21 cellular contexts compared by ENCODE assay signal in genomic region chr17:65617496-65617895, GRCh38. TPM values are rescaled to one million over a fixed set of nuclear protein-coding genes. Genes with fewer than 3 reads are reported as not detected.
DNase-seq lines count a peak whose midpoint lies in the region; ATAC-seq, FAIRE-seq and TF ChIP-seq lines count a peak whose summit lies in the region.
"Had no signal": no experiment of that assay in that cellular context is flagged by ENCODE, and none has a peak within 500 bp of the region (broad histone marks: within the 10 kb centered on the region; RNA-seq: fewer than 3 reads in every experiment).

No MANE protein-coding gene starts in this region.

- BruUV-seq in IMR-90 (replicated peaks; lab: Mats Ljungman, UMichigan), result no TSS peak

- H2AFZ ChIP-seq in IMR-90 (replicated peaks; ENCODE audit: low read length, poor library complexity), result peak overlapping the region; percentile 41
- no peak overlapping the region for H2AFZ ChIP-seq in H1 (ENCODE audit: low read length)
- H2AFZ ChIP-seq in trophoblast cell (ENCODE audit: insufficient read depth, low read length, poor library complexity), result no peak overlapping the region
- H2AFZ ChIP-seq: GM23338 had no signal

- H2BK20ac ChIP-seq in IMR-90 (ENCODE audit: low read depth, low read length), result no peak overlapping the region
- peak overlapping the region; percentile 64; the same call in 1 of the 2 replicates for H2BK20ac ChIP-seq in H1 (ENCODE audit: low read length)

- H3K14ac ChIP-seq in IMR-90 (replicated peaks; ENCODE audit: low read depth, low read length) (no peak overlapping the region), H1 (ENCODE audit: insufficient read length) (no peak overlapping the region), trophoblast cell (ENCODE audit: low read length) (no peak overlapping the region)

- H3K27ac ChIP-seq in IMR-90 (ENCODE audit: insufficient read depth, low read length) (no peak overlapping the region), H1 (ENCODE audit: low read depth, low read length) (no peak overlapping the region), trophoblast cell (ENCODE audit: low read depth, low read length) (no peak overlapping the region), breast epithelium (no peak overlapping the region)
- H3K27ac ChIP-seq: BLaER1, C4-2B had no signal

- H3K9me3 ChIP-seq in IMR-90 (ENCODE audit: control insufficient read depth, insufficient read depth, low read length) (no peaks in the 10 kb centered on the region), H1 (ENCODE audit: insufficient read depth in 2 of 2, low read depth in 1 of 2, low read length in 1 of 2) (no peaks in the 10 kb centered on the region), trophoblast cell (ENCODE audit: insufficient read depth, low read depth, low read length) (peaks cover 3% of the 10 kb centered on the region), breast epithelium (no peaks in the 10 kb centered on the region)
- H3K9me3 ChIP-seq: BLaER1, Caco-2, HAP-1 had no signal

- no peak for ATAC-seq in IMR-90 (ENCODE audit: low read depth)
- ATAC-seq: CD8-positive, alpha-beta T cell; GM12878; GM23338 had no signal

- TF ChIP-seq POLR2A in IMR-90 (IDR thresholded peaks at IDR 0.05; ENCODE audit: low read depth, low read length) (no peak), H1 (IDR thresholded peaks at IDR 0.05; ENCODE audit: control extremely low read depth in 1 of 2, low read depth in 2 of 2, low read length in 2 of 2) (no peak), breast epithelium (IDR thresholded peaks at IDR 0.05) (no peak)

- H3K9me1 ChIP-seq in IMR-90 (ENCODE audit: insufficient read depth, low read length), result no peaks in the 10 kb centered on the region

- H4K12ac ChIP-seq in trophoblast cell (ENCODE audit: low read depth, low read length), result no peak overlapping the region

- no peak overlapping the region for H3K56ac ChIP-seq in IMR-90 (ENCODE audit: extremely low read depth, insufficient read depth, low read length)
- no peak overlapping the region for H3K56ac ChIP-seq in H1 (replicated peaks; ENCODE audit: insufficient read length, low read depth, low read length)

- H3K36me3 ChIP-seq in IMR-90 (ENCODE audit: control insufficient read depth, insufficient read depth, low read length), result no peaks in the 10 kb centered on the region
- H3K36me3 ChIP-seq in H1 (ENCODE audit: control insufficient read depth in 2 of 4, insufficient read depth in 4 of 4, low read length in 3 of 4), result no peaks in the 10 kb centered on the region
- H3K36me3 ChIP-seq in trophoblast cell (ENCODE audit: control insufficient read depth in 1 of 2, insufficient read depth in 2 of 2, low read length in 2 of 2), result no peaks in the 10 kb centered on the region
- no peaks in the 10 kb centered on the region for H3K36me3 ChIP-seq in breast epithelium
- H3K36me3 ChIP-seq: BLaER1, HAP-1 had no signal

- H3K79me1 ChIP-seq in IMR-90 (ENCODE audit: low read depth in 1 of 2, low read length in 2 of 2), result no peaks in the 10 kb centered on the region
- H3K79me1 ChIP-seq in H1 (ENCODE audit: low read depth, low read length), result no peaks in the 10 kb centered on the region
- H3K79me1 ChIP-seq in trophoblast cell (ENCODE audit: low read length), result no peaks in the 10 kb centered on the region

- H3K23ac ChIP-seq in IMR-90 (ENCODE audit: low read depth, low read length) (no peak overlapping the region), H1 (ENCODE audit: insufficient read length) (no peak overlapping the region), trophoblast cell (ENCODE audit: low read length) (peak overlapping the region; percentile 0)

- no peak for TF ChIP-seq EP300 in H1 (IDR thresholded peaks at IDR 0.05; ENCODE audit: borderline replicate concordance in 1 of 2, low read depth in 2 of 2, low read length in 2 of 2)

- H4K8ac ChIP-seq in IMR-90 (ENCODE audit: low read depth in 2 of 2, low read length in 2 of 2) (no peak overlapping the region), H1 (ENCODE audit: extremely low read depth, insufficient read depth, low read length) (no peak overlapping the region), trophoblast cell (ENCODE audit: low read depth, low read length) (no peak overlapping the region)

- dilution Hi-C loops in IMR-90 (cut with HindIII; ENCODE audit: low sequenced_read_pairs, unreplicated experiment), result no loop called here

- intact Hi-C loops in IMR-90 (cut with micrococcal nuclease), result no loop called here
- intact Hi-C loops in breast epithelium (cut with DNase I; ENCODE audit: low total_unique reads), result no loop called here

- no peaks in the 10 kb centered on the region for H3K79me2 ChIP-seq in H1 (ENCODE audit: control insufficient read depth in 1 of 2, insufficient read depth in 2 of 2, low read length in 2 of 2)
- H3K79me2 ChIP-seq in trophoblast cell (ENCODE audit: control insufficient read depth, insufficient read depth, low read length, poor library complexity), result no peaks in the 10 kb centered on the region

- in situ Hi-C loops in IMR-90 (cut with MboI; ENCODE audit: low sequenced_read_pairs), result no loop called here
- in situ Hi-C loops in ACHN (cut with HindIII; ENCODE audit: low pct_ligation_motif_present, low pct_unique_long_range_greater_than_20kb, low sequenced_read_pairs), result no loop called here

- H2BK120ac ChIP-seq in IMR-90 (ENCODE audit: low read depth, low read length), result no peak overlapping the region
- peak overlapping the region; percentile 78 for H2BK120ac ChIP-seq in H1 (replicated peaks; ENCODE audit: low read depth, low read length)
- H2BK120ac ChIP-seq in trophoblast cell (ENCODE audit: insufficient read depth, low read length, poor library complexity), result no peak overlapping the region

- H3K4me1 ChIP-seq in IMR-90 (ENCODE audit: control insufficient read depth, insufficient read depth, low read length), result no peaks in the 10 kb centered on the region
- H3K4me1 ChIP-seq in H1 (replicated peaks in 1 of 4; ENCODE audit: control insufficient read depth in 3 of 4, insufficient read depth in 4 of 4, low read length in 3 of 4), result no peaks in the 10 kb centered on the region
- H3K4me1 ChIP-seq in trophoblast cell (ENCODE audit: control insufficient read depth in 1 of 2, insufficient read depth in 2 of 2, low read length in 2 of 2), result no peaks in the 10 kb centered on the region
- H3K4me1 ChIP-seq in breast epithelium, result no peaks in the 10 kb centered on the region
- H3K4me1 ChIP-seq: BLaER1, Caco-2, HAP-1 had no signal

- H2BK5ac ChIP-seq in IMR-90 (ENCODE audit: low read depth, low read length, poor library complexity, severe bottlenecking), result no peak overlapping the region
- H2BK5ac ChIP-seq in H1 (ENCODE audit: low read depth, low read length), result no peak overlapping the region
- H2BK5ac ChIP-seq in trophoblast cell (ENCODE audit: low read depth, low read length, poor library complexity), result no peak overlapping the region

- no peak overlapping the region for H2AK9ac ChIP-seq in IMR-90 (replicated peaks; ENCODE audit: low read depth, low read length, poor library complexity)

- H3K23me2 ChIP-seq in H1 (ENCODE audit: low read depth, low read length), result no peaks in the 10 kb centered on the region

- TF ChIP-seq CTCF in IMR-90 (conservative IDR thresholded peaks at IDR 0.05; ENCODE audit: low read depth, low read length) (no peak), H1 (IDR thresholded peaks at IDR 0.05; ENCODE audit: control extremely low read depth in 1 of 3, insufficient read depth in 1 of 3, low read depth in 1 of 3, low read length in 3 of 3) (no peak), breast epithelium (IDR thresholded peaks at IDR 0.05) (no peak)

- CTCF ChIA-PET in IMR-90 (lab: Yijun Ruan, JAX), result no interaction called here
- CTCF ChIA-PET in H1 (lab: Charles Lee; ENCODE audit: partially characterized antibody), result no interaction called here

- POLR2A ChIA-PET in IMR-90 (lab: Charles Lee; ENCODE audit: unreplicated experiment), result no interaction called here
- POLR2A ChIA-PET in H1 (lab: Charles Lee; ENCODE audit: partially characterized antibody), result no interaction called here

- no peak overlapping the region for H2AK5ac ChIP-seq in IMR-90 (ENCODE audit: low read depth, low read length)
- no peak overlapping the region for H2AK5ac ChIP-seq in H1 (ENCODE audit: low read depth, low read length)
- H2AK5ac ChIP-seq in trophoblast cell (ENCODE audit: low read length), result no peak overlapping the region

- DNase-seq in IMR-90, result no peak
- DNase-seq in H1 (ENCODE audit: low read depth in 1 of 2, low spot score in 2 of 2), result no peak
- DNase-seq in trophoblast cell, result no peak
- DNase-seq in cerebellum (ENCODE audit: low spot score), result no peak
- DNase-seq in ACHN, result no peak
- DNase-seq in breast epithelium (ENCODE audit: low spot score in 2 of 2), result no peak
- DNase-seq: Caco-2; CD4-positive, CD25-positive, alpha-beta regulatory T cell; CD8-positive, alpha-beta T cell; DMS153; DMS79; EL; GDM1; HFFc6 had no signal

- H3K4ac ChIP-seq in IMR-90 (ENCODE audit: low read depth, low read length), result no peak overlapping the region
- H3K4ac ChIP-seq in H1 (replicated peaks; ENCODE audit: insufficient read length, low read depth, low read length), result no peak overlapping the region
- H3K4ac ChIP-seq in trophoblast cell (ENCODE audit: low read depth, low read length), result no peak overlapping the region

- H3K4me3 ChIP-seq in IMR-90 (ENCODE audit: insufficient read depth, low read depth, low read length), result no peak overlapping the region
- H3K4me3 ChIP-seq in H1 (ENCODE audit: extremely low read depth in 1 of 4, insufficient read depth in 2 of 4, low read depth in 3 of 4, low read length in 4 of 4), result no peak overlapping the region
- H3K4me3 ChIP-seq in trophoblast cell (ENCODE audit: low read depth, low read length), result peak overlapping the region; percentile 14
- no peak overlapping the region for H3K4me3 ChIP-seq in breast epithelium
- H3K4me3 ChIP-seq: BLaER1, GM12878, GM23338, HAP-1 had no signal

- no peak overlapping the region for H4K5ac ChIP-seq in IMR-90 (ENCODE audit: low read depth, low read length)
- no peak overlapping the region for H4K5ac ChIP-seq in H1 (ENCODE audit: insufficient read length, low read depth, low read length)

- peak overlapping the region; percentile 77; the same call in 1 of the 2 replicates for H2BK12ac ChIP-seq in H1 (ENCODE audit: low read depth, low read length)
- no peak overlapping the region for H2BK12ac ChIP-seq in trophoblast cell (ENCODE audit: low read length)

- H3K18ac ChIP-seq in IMR-90 (ENCODE audit: low read depth, low read length) (no peak overlapping the region), H1 (ENCODE audit: extremely low read depth, low read length) (no peak overlapping the region), trophoblast cell (ENCODE audit: low read length) (no peak overlapping the region)

- no peaks in the 10 kb centered on the region for H4K20me1 ChIP-seq in IMR-90 (ENCODE audit: insufficient read depth, low read length)
- no peaks in the 10 kb centered on the region for H4K20me1 ChIP-seq in H1 (replicated peaks in 1 of 2; ENCODE audit: control insufficient read depth in 1 of 2, insufficient read depth in 2 of 2, low read length in 2 of 2)
- H4K20me1 ChIP-seq: BLaER1 had no signal

- peaks cover 7% of the 10 kb centered on the region for H3K27me3 ChIP-seq in IMR-90 (ENCODE audit: control insufficient read depth, insufficient read depth, low read length)
- no peaks in the 10 kb centered on the region for H3K27me3 ChIP-seq in H1 (replicated peaks in 1 of 4; ENCODE audit: control insufficient read depth in 3 of 4, extremely low read depth in 1 of 4, insufficient read depth in 3 of 4, low read length in 3 of 4)
- H3K27me3 ChIP-seq in trophoblast cell (ENCODE audit: insufficient read depth, low read length), result no peaks in the 10 kb centered on the region
- no peaks in the 10 kb centered on the region for H3K27me3 ChIP-seq in breast epithelium
- H3K27me3 ChIP-seq: BLaER1 had no signal

- H3K4me2 ChIP-seq in IMR-90 (ENCODE audit: low read depth, low read length) (no peak overlapping the region), H1 (ENCODE audit: insufficient read depth in 1 of 2, low read depth in 2 of 2, low read length in 2 of 2) (no peak overlapping the region), trophoblast cell (ENCODE audit: low read length) (no peak overlapping the region)
- H3K4me2 ChIP-seq: BLaER1, GM23338 had no signal

- FAIRE-seq in H1 (lab: Jason Lieb, UNC), result no peak
- FAIRE-seq: GM12878, GM19239, H54 had no signal

- H4K91ac ChIP-seq in IMR-90 (ENCODE audit: insufficient read depth, low read depth, low read length), result no peak overlapping the region
- H4K91ac ChIP-seq in H1 (replicated peaks; ENCODE audit: insufficient read length, low read length), result peak overlapping the region; percentile 6
- no peak overlapping the region for H4K91ac ChIP-seq in trophoblast cell (ENCODE audit: low read depth, low read length)

- H2BK15ac ChIP-seq in IMR-90 (ENCODE audit: low read depth, low read length) (no peak overlapping the region), H1 (ENCODE audit: low read length) (peak overlapping the region; percentile 65; the same call in 1 of the 2 replicates)

- WGBS in IMR-90 (ENCODE audit: extremely low coverage in 2 of 2, insufficient read length in 1 of 2), 2 experiments, result 67% methylated on average over 4 of the region's 11 CpGs; no CpG with 5 or more reads in 1 of the 2 experiments
- WGBS in H1 (ENCODE audit: extremely low coverage in 1 of 2, insufficient coverage in 1 of 2, insufficient read length in 1 of 2, insufficient replicate concordance in 2 of 2, low coverage in 1 of 2, low lambda C conversion rate in 2 of 2, missing lambda C conversion rate in 1 of 2), 2 experiments, result 87% methylated on average over 11 of the region's 11 CpGs; no CpG with 5 or more reads in 1 of the 2 experiments
- WGBS in trophoblast cell (ENCODE audit: extremely low coverage, insufficient coverage, insufficient read length), result no CpG with 5 or more reads among the region's 11 CpGs

- TF ChIP-seq RAD21 in IMR-90 (IDR thresholded peaks at IDR 0.05; ENCODE audit: low read length), result no peak
- no peak for TF ChIP-seq RAD21 in H1 (IDR thresholded peaks at IDR 0.05 in 1 of 2, conservative IDR thresholded peaks at IDR 0.05 in 1 of 2; ENCODE audit: low read depth in 2 of 2, low read length in 2 of 2)

- H3K9ac ChIP-seq in IMR-90 (ENCODE audit: low read depth, low read length) (no peak overlapping the region), H1 (replicated peaks in 1 of 4; ENCODE audit: extremely low read depth in 1 of 4, low read depth in 3 of 4, low read length in 3 of 4) (no peak overlapping the region), trophoblast cell (ENCODE audit: low read length) (peak overlapping the region; percentile 36)
- H3K9ac ChIP-seq: BLaER1 had no signal

RNA-seq across cellular contexts. Expression of gene AXIN2, which starts 56.0 kb away (rescaled TPM):
- 1.8 and 1.9 TPM in 2 replicates for total RNA-seq in IMR-90 (2012; rRNA removed)
- 0.91 and 0.99 TPM in 2 replicates for polyA plus RNA-seq in IMR-90 (2012; rRNA removed)
- polyA plus RNA-seq in IMR-90 (2012; cell fraction: cytosol; rRNA removed), result 1.0 TPM in 2 replicates
- polyA plus RNA-seq in IMR-90 (2012; cell fraction: nucleus; rRNA removed; ENCODE audit: low replicate concordance), result 2.3 and 2.4 TPM in 2 replicates
- 31.7 and 33.4 TPM in 2 replicates for total RNA-seq in H1 (2021; fragmentation: NEBNext Ultra II Directional; extraction: Animal tissue kit (Norgen Biotek cat#: 25700))
- 17.7 and 24.2 TPM in 2 replicates for polyA plus RNA-seq in H1 (2011; rRNA removed)
- 19.3 TPM for polyA plus RNA-seq in H1 (2011; cell fraction: cytosol; rRNA removed)
- polyA plus RNA-seq in H1 (2011; cell fraction: nucleus; rRNA removed), result 36.2 TPM
- polyA plus RNA-seq in H1 (2012, experiment 1 of 2), result 18.3 to 25.8 TPM (median 20.3 TPM) in 4 replicates
- 9.2 TPM for polyA plus RNA-seq in H1 (2012, experiment 2 of 2)
- polyA plus RNA-seq in H1 (2013, experiment 1 of 2), result 17.7 TPM
- 15.4 TPM for polyA plus RNA-seq in H1 (2013, experiment 2 of 2)
- 14.1 and 21.3 TPM in 2 replicates for polyA minus RNA-seq in H1 (2011; rRNA and poly(A)+ RNA removed)
- 21.3 TPM for polyA minus RNA-seq in H1 (2011; cell fraction: cytosol; rRNA and poly(A)+ RNA removed)
- polyA minus RNA-seq in H1 (2011; cell fraction: nucleus; rRNA and poly(A)+ RNA removed), result 44.5 TPM
- 35.5 and 36.3 TPM in 2 replicates for polyA plus RNA-seq in trophoblast cell (2013)
- 41.2 TPM for total RNA-seq in cerebellum
- total RNA-seq in breast epithelium, result 10 to 100 TPM in 2 of 3 donors, 1 to 10 TPM in 1; 8.3 to 13.1 (median 10.5) TPM
